In genomic region chr10:97718178-97718577, GRCh38 we compare ENCODE assay signal across 11 cellular contexts. TPM values are rescaled to one million over a fixed set of nuclear protein-coding genes. Genes with fewer than 3 reads are reported as not detected.
DNase-seq lines count a peak whose midpoint lies in the region; ATAC-seq, FAIRE-seq and TF ChIP-seq lines count a peak whose summit lies in the region.
"Had no signal": no experiment of that assay in that cellular context is flagged by ENCODE, and none has a peak within 500 bp of the region (broad histone marks: within the 10 kb centered on the region; RNA-seq: fewer than 3 reads in every experiment).

No MANE protein-coding gene starts in this region.

- TF ChIP-seq CTCF in Loucy (conservative IDR thresholded peaks at IDR 0.05; ENCODE audit: low read length) (no peak), astrocyte (IDR thresholded peaks at IDR 0.05; ENCODE audit: insufficient read depth, low read depth, low read length) (no peak), right lobe of liver (IDR thresholded peaks at IDR 0.05) (no peak), suprapubic skin (IDR thresholded peaks at IDR 0.05) (no peak)

- H3K4me1 ChIP-seq in Loucy (ENCODE audit: insufficient read depth, low read length, poor library complexity, severe bottlenecking) (peaks cover 64% of the 10 kb centered on the region), astrocyte (ENCODE audit: insufficient read depth, low read length) (peaks cover 24% of the 10 kb centered on the region), right lobe of liver (peaks cover 0 to 15% (median 2%) of the 10 kb centered on the region in 4 donors), suprapubic skin (peaks cover 58% of the 10 kb centered on the region)

- TF ChIP-seq EP300 in suprapubic skin (IDR thresholded peaks at IDR 0.05): no peak

- H3K27ac Mint-ChIP-seq in astrocyte (ENCODE audit: unreplicated experiment): no peak overlapping the region

- no peaks in the 10 kb centered on the region for H3K9me2 ChIP-seq in Loucy (replicated peaks; ENCODE audit: low read depth, low read length)

- H3K9me3 ChIP-seq in Loucy (ENCODE audit: insufficient read depth, low read depth, low read length) (no peaks in the 10 kb centered on the region), astrocyte (ENCODE audit: insufficient read depth, low read depth, low read length) (no peaks in the 10 kb centered on the region), right lobe of liver (no peaks in the 10 kb centered on the region), suprapubic skin (no peaks in the 10 kb centered on the region)
- H3K9me3 ChIP-seq: SJSA1 had no signal

- DNase-seq in astrocyte (ENCODE audit: low read depth): no peak
- peak in 1 of 3 donors; percentile 42 for DNase-seq in right lobe of liver
- DNase-seq in suprapubic skin (ENCODE audit: low spot score in 2 of 2): no peak
- DNase-seq in NCI-H1930 (lab: John Stamatoyannopoulos, UW): no peak
- no peak for DNase-seq in HEK293T (ENCODE audit: extremely low spot score)
- DNase-seq in UCSD-AML1 (lab: John Stamatoyannopoulos, UW; ENCODE audit: unreplicated experiment): no peak
- DNase-seq in RKO (ENCODE audit: low spot score): no peak

- 63% methylated on average over 5 of the region's 6 CpGs for WGBS in right lobe of liver (ENCODE audit: insufficient coverage, low coverage, low lambda C conversion rate, missing lambda C conversion rate)
- 40% methylated on average over 6 of the region's 6 CpGs for WGBS in suprapubic skin

- CTCF ChIA-PET in HEK293T (lab: Yijun Ruan, JAX): interaction anchor here (0.7 to 2.1 kb wide), 2 partner anchors 9 to 16 kb away, joined by 4 to 9 read pairs; no protein-coding TSS in a partner anchor

- peaks cover 36% of the 10 kb centered on the region for H3K36me3 Mint-ChIP-seq in astrocyte (ENCODE audit: low read depth, unreplicated experiment)

- H3K4me3 ChIP-seq in Loucy (ENCODE audit: low read length, poor library complexity, severe bottlenecking) (no peak overlapping the region), astrocyte (ENCODE audit: insufficient read depth, low read depth, low read length) (no peak overlapping the region), right lobe of liver (no peak overlapping the region), suprapubic skin (no peak overlapping the region)
- H3K4me3 ChIP-seq: SJSA1 had no signal

- H3K27ac ChIP-seq in astrocyte (ENCODE audit: low read depth, low read length): no peak overlapping the region
- peak overlapping the region in 2 of 3 donors; percentile 32 to 59 for H3K27ac ChIP-seq in right lobe of liver
- H3K27ac ChIP-seq in suprapubic skin: peak overlapping the region; percentile 34
- H3K27ac ChIP-seq: SJSA1 had no signal

- H3K4me3 Mint-ChIP-seq in astrocyte (ENCODE audit: unreplicated experiment): no peak overlapping the region
- H3K4me3 Mint-ChIP-seq: central memory CD8-positive, alpha-beta T cell had no signal

- H4K20me1 ChIP-seq in Loucy (ENCODE audit: insufficient read depth, low read length, poor library complexity, severe bottlenecking): peaks cover 7% of the 10 kb centered on the region
- H4K20me1 ChIP-seq in astrocyte (ENCODE audit: insufficient read depth, low read length): peaks cover 49% of the 10 kb centered on the region

- intact Hi-C loops in right lobe of liver (cut with DNase I): no loop called here

- no peaks in the 10 kb centered on the region for H3F3A ChIP-seq in Loucy (ENCODE audit: low read depth)

- POLR2A ChIA-PET in HEK293T (lab: Yijun Ruan, JAX): interaction anchor here (1.5 to 1.9 kb wide), 3 partner anchors 13 to 31 kb away, joined by 3 to 6 read pairs (median 4); partner anchors contain the start of genes AVPI1 and ZFYVE27

- H3K79me2 ChIP-seq in Loucy (ENCODE audit: insufficient read depth, low read length) (peaks cover 19% of the 10 kb centered on the region; the same call in 1 of the 2 replicates), astrocyte (ENCODE audit: insufficient read depth, low read length) (peaks cover 51% of the 10 kb centered on the region)

- FAIRE-seq in astrocyte (lab: Jason Lieb, UNC): no peak

- H3K27me3 Mint-ChIP-seq in astrocyte (ENCODE audit: low read depth, unreplicated experiment): no peaks in the 10 kb centered on the region

- peaks cover 2% of the 10 kb centered on the region for H3K9me3 Mint-ChIP-seq in astrocyte (ENCODE audit: unreplicated experiment)
- H3K9me3 Mint-ChIP-seq: central memory CD8-positive, alpha-beta T cell had no signal

- H3K4me2 ChIP-seq in Loucy (ENCODE audit: low read depth, low read length, poor library complexity, severe bottlenecking) (peak overlapping the region; percentile 30), astrocyte (ENCODE audit: low read length) (peak overlapping the region; percentile 97)

- H2AFZ ChIP-seq in Loucy (ENCODE audit: low read length) (no peak overlapping the region), astrocyte (ENCODE audit: low read depth, low read length) (no peak overlapping the region)

- no peak for TF ChIP-seq POLR2A in right lobe of liver (IDR thresholded peaks at IDR 0.05)
- TF ChIP-seq POLR2A in suprapubic skin (IDR thresholded peaks at IDR 0.05): no peak

- H3K36me3 ChIP-seq in Loucy (ENCODE audit: insufficient read depth, low read length): no peaks in the 10 kb centered on the region
- H3K36me3 ChIP-seq in astrocyte (ENCODE audit: insufficient read depth, low read length): peaks cover 10% of the 10 kb centered on the region
- no peaks in the 10 kb centered on the region for H3K36me3 ChIP-seq in right lobe of liver
- peaks cover 7% of the 10 kb centered on the region for H3K36me3 ChIP-seq in suprapubic skin

- ATAC-seq in right lobe of liver: no peak

- peaks cover 29% of the 10 kb centered on the region for H3K4me1 Mint-ChIP-seq in astrocyte (ENCODE audit: low read depth, unreplicated experiment)

- H3K27me3 ChIP-seq in Loucy (ENCODE audit: insufficient read depth, low read length, poor library complexity, severe bottlenecking) (no peaks in the 10 kb centered on the region), astrocyte (ENCODE audit: insufficient read depth, low read length) (no peaks in the 10 kb centered on the region), right lobe of liver (no peaks in the 10 kb centered on the region), suprapubic skin (no peaks in the 10 kb centered on the region)
- H3K27me3 ChIP-seq: SJSA1 had no signal

- H3K9ac ChIP-seq in Loucy (ENCODE audit: low read depth, low read length, poor library complexity, severe bottlenecking) (no peak overlapping the region), astrocyte (ENCODE audit: low read length) (no peak overlapping the region)

TF ChIP-seq in HEK293T, 16 proteins besides CTCF, POLR2A, EP300 and RAD21:
- TF ChIP-seq ELF4 (IDR thresholded peaks at IDR 0.05) (no peak), NFRKB (IDR thresholded peaks at IDR 0.05) (no peak), L3MBTL2 (conservative IDR thresholded peaks at IDR 0.05) (no peak), SUZ12 (IDR thresholded peaks at IDR 0.05) (no peak), FOXA1 (IDR thresholded peaks at IDR 0.05) (no peak), ARNT (IDR thresholded peaks at IDR 0.05) (no peak), FOXM1 (IDR thresholded peaks at IDR 0.05; ENCODE audit: borderline replicate concordance) (no peak), HDGF (IDR thresholded peaks at IDR 0.05; ENCODE audit: borderline replicate concordance) (no peak)

RNA-seq across cellular contexts. Expression of gene MARVELD1, which starts 4.6 kb away (rescaled TPM):
- total RNA-seq in astrocyte (69.7 and 79.2 TPM in 2 replicates), right lobe of liver (1 to 10 TPM; 1.5 to 3.1 (median 2.3) TPM), suprapubic skin (10 to 100 TPM; 25.8 to 36.7 (median 31.0) TPM)

RNA-seq across cellular contexts. Expression of gene ZFYVE27, which starts 18.8 kb away (rescaled TPM):
- 31.3 and 32.8 TPM in 2 replicates for total RNA-seq in astrocyte
- 10 to 100 TPM in 5 of 6 experiments, 1 to 10 TPM in 1; 9.2 to 19.3 (median 12.6) TPM for total RNA-seq in right lobe of liver
- total RNA-seq in suprapubic skin: 10 to 100 TPM; 25.8 to 60.5 (median 39.6) TPM

RNA-seq across cellular contexts. Expression of gene AVPI1, which starts 31.1 kb away (rescaled TPM):
- 5.0 and 5.6 TPM in 2 replicates for total RNA-seq in astrocyte
- 10 to 100 TPM; 10.3 to 27.0 (median 20.2) TPM for total RNA-seq in right lobe of liver
- 100 to 1,000 TPM; 118 to 178 (median 142) TPM for total RNA-seq in suprapubic skin

RNA-seq across cellular contexts. Expression of gene SFRP5, which starts 53.6 kb away (rescaled TPM):
- 0.14 and 0.16 TPM in 2 replicates for total RNA-seq in astrocyte
- 1 to 10 TPM; 1.6 to 6.6 (median 4.5) TPM for total RNA-seq in right lobe of liver
- 1 to 10 TPM in 3 of 4 donors, under 1 TPM in 1; 0.91 to 2.2 (median 1.0) TPM for total RNA-seq in suprapubic skin
- total RNA-seq: pulmonary artery endothelial cell, SJSA1 had no signal

Comparison
In these comparisons a context has a peak if more than half of its experiments do, and no peak if none do; other contexts are left out.
1. RNA of gene MARVELD1, which starts 4.6 kb away (total RNA-seq): 69.7 to 79.2 TPM in astrocyte and 25.8 to 36.7 TPM in suprapubic skin; 1.5 to 3.1 TPM in right lobe of liver; every median in the first group is over 4 times any median in the second.
2. RNA of gene AVPI1, which starts 31.1 kb away (total RNA-seq): 118 to 178 TPM in suprapubic skin; 10.3 to 27.0 TPM in right lobe of liver and 5.0 to 5.6 TPM in astrocyte; every median in the first group is over 4 times any median in the second.